Comparison of ENCODE assay signal across 29 cellular contexts in genomic region chr11:79422866-79423265, GRCh38.
"Had no signal": no experiment of that assay in that cellular context is flagged by ENCODE, and none has a peak within 500 bp of the region (broad histone marks: within the 10 kb centered on the region; RNA-seq: fewer than 3 reads in every experiment).

No MANE protein-coding gene starts in this region.

- H3K4me3 ChIP-seq: dorsolateral prefrontal cortex, esophagus muscularis mucosa, gastroesophageal sphincter, heart right ventricle, lower lobe of right lung, ovary, psoas muscle, sigmoid colon, skin epidermis, spleen, testis had no signal

- DNase-seq: cerebellar nuclear complex; dorsolateral prefrontal cortex; effector CD4-positive, alpha-beta T cell; foreskin keratinocyte; glutamatergic neuron; heart right ventricle; hypothalamus; immature natural killer cell; islet precursor cell; left ventricle myocardium superior; lower lobe of right lung; natural killer cell; occipital lobe; ovary; posterior cingulate gyrus; psoas muscle; right cardiac atrium; sigmoid colon; spleen; stimulated activated CD4-positive, alpha-beta T cell treated with anti-CD3 and anti-CD28 coated beads, Interleukin-4, amount 100 ng/mL, for 4 hours; stimulated activated naive CD8-positive, alpha-beta T cell treated with anti-CD3 and anti-CD28 coated beads, Interleukin-15, Interleukin-2, amounts not matched to agents 100 U/mL and 50 U/mL, for 24 hours; substantia nigra; testis; trophoblast cell had no signal

- H3K4me1 ChIP-seq: gastroesophageal sphincter, heart right ventricle, lower lobe of right lung, psoas muscle, sigmoid colon, spleen, testis had no signal

- ATAC-seq: foreskin keratinocyte; gastroesophageal sphincter; heart right ventricle; left ventricle myocardium superior; lower lobe of right lung; natural killer cell; psoas muscle; right cardiac atrium; stimulated activated memory B cell treated with anti-CD40 and anti-IgM and Interleukin-4, amounts not matched to agents 10 μg/mL and 1 μg/mL and 100 μg/mL, for 72 hours; stimulated activated naive CD8-positive, alpha-beta T cell treated with anti-CD3 and anti-CD28 coated beads, Interleukin-15, Interleukin-2, amounts not matched to agents 100 U/mL and 50 U/mL, for 24 hours had no signal

- H3K9me3 ChIP-seq: esophagus muscularis mucosa, gastroesophageal sphincter, heart right ventricle, lower lobe of right lung, ovary, psoas muscle, sigmoid colon, spleen, testis had no signal

- H3K27ac ChIP-seq: dorsolateral prefrontal cortex, epithelial cell of prostate, esophagus muscularis mucosa, foreskin keratinocyte, gastroesophageal sphincter, heart right ventricle, lower lobe of right lung, psoas muscle, sigmoid colon, skin epidermis, spleen, testis had no signal

- H3K36me3 ChIP-seq: esophagus muscularis mucosa, gastroesophageal sphincter, heart right ventricle, lower lobe of right lung, ovary, sigmoid colon, spleen had no signal

- H3K27me3 ChIP-seq: esophagus muscularis mucosa, foreskin keratinocyte, gastroesophageal sphincter, ovary, sigmoid colon, spleen, testis had no signal
